9 cellular contexts compared by ENCODE assay signal in the genomic region with DNA sequence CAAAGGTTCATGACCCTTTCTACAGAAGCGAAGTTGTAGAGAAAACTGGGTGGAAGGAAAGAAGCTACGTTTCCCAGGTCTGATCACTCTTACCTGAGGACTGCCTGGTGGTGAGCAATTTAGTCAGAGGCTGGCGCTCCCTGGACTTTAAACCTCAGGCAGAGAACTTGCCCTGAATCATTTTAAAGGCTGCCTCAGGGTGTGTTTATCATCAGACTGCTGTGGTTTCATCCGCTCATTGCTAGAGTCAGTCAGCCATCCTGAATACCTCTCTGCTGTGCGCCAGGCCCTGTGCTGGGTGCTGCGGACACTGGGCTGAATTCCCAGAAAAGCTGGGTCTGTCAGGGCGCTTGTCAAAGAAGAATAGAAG. TPM values are rescaled to one million over a fixed set of nuclear protein-coding genes. Genes with fewer than 3 reads are reported as not detected.
DNase-seq lines count a peak whose midpoint lies in the region; FAIRE-seq and TF ChIP-seq lines count a peak whose summit lies in the region.
"Had no signal": no experiment of that assay in that cellular context is flagged by ENCODE, and none has a peak within 500 bp of the region (broad histone marks: within the 10 kb centered on the region; RNA-seq: fewer than 3 reads in every experiment).

No MANE protein-coding gene starts in this region.

- BruUV-seq in Caco-2 (replicated peaks; lab: Mats Ljungman, UMichigan): no TSS peak

- H3K4me3 Mint-ChIP-seq in Caco-2 (ENCODE audit: unreplicated experiment): peak overlapping the region; percentile 74
- peak overlapping the region; percentile 94 for H3K4me3 Mint-ChIP-seq in nephron progenitor cell
- no peak overlapping the region for H3K4me3 Mint-ChIP-seq in glutamatergic neuron (ENCODE audit: unreplicated experiment)

- peaks cover 21% of the 10 kb centered on the region for H3K4me1 ChIP-seq in Caco-2

- CTCF ChIA-PET in Caco-2 (lab: Charles Lee): interaction anchor here (1.5 to 6.1 kb wide), 4 partner anchors 7 to 68 kb away, joined by 10 to 304 read pairs (median 34); a partner anchor contains a TSS

- no peak for TF ChIP-seq POLR2A in GM12892 (IDR thresholded peaks at IDR 0.05; ENCODE audit: low read depth, low read length)

- H3K9me3 Mint-ChIP-seq in Caco-2 (ENCODE audit: unreplicated experiment) (peaks cover 25% of the 10 kb centered on the region), nephron progenitor cell (peaks cover 6% of the 10 kb centered on the region), glutamatergic neuron (ENCODE audit: unreplicated experiment) (peaks cover 8% of the 10 kb centered on the region)

- POLR2A ChIA-PET in Caco-2 (lab: Charles Lee): interaction anchor here (0.7 to 3.7 kb wide), 9 partner anchors 8 to 494 kb away, joined by 3 to 69 read pairs (median 5); a partner anchor contains a TSS

- H3K27me3 Mint-ChIP-seq in Caco-2 (ENCODE audit: insufficient read depth, unreplicated experiment): no peaks in the 10 kb centered on the region
- peaks cover 3% of the 10 kb centered on the region for H3K27me3 Mint-ChIP-seq in nephron progenitor cell (ENCODE audit: low read depth, poor library complexity)
- peaks cover 8% of the 10 kb centered on the region for H3K27me3 Mint-ChIP-seq in glutamatergic neuron (ENCODE audit: unreplicated experiment)

- FAIRE-seq in GM12892 (lab: Jason Lieb, UNC): no peak

- peak overlapping the region; percentile 73 for H3K27ac Mint-ChIP-seq in Caco-2 (ENCODE audit: unreplicated experiment)
- H3K27ac Mint-ChIP-seq in nephron progenitor cell: no peak overlapping the region
- no peak overlapping the region for H3K27ac Mint-ChIP-seq in glutamatergic neuron (ENCODE audit: unreplicated experiment)

- TF ChIP-seq CTCF in Caco-2 (IDR thresholded peaks at IDR 0.05; ENCODE audit: insufficient read depth in 1 of 2, low read depth in 1 of 2, low read length in 1 of 2, severe bottlenecking in 1 of 2, unreplicated experiment in 1 of 2) (no peak), epithelial cell of proximal tubule (conservative IDR thresholded peaks at IDR 0.05; ENCODE audit: low read depth, low read length) (no peak), nephron progenitor cell (IDR thresholded peaks at IDR 0.05) (no peak), glutamatergic neuron (IDR thresholded peaks at IDR 0.05; ENCODE audit: partially characterized antibody, unreplicated experiment) (no peak)

- peaks cover 10% of the 10 kb centered on the region; the same call in 1 of the 2 replicates for H3K9me3 ChIP-seq in Caco-2

- H3K4me3 ChIP-seq in Caco-2 (ENCODE audit: low read depth, low read length): peak overlapping the region; percentile 4; the same call in 1 of the 2 replicates
- H3K4me3 ChIP-seq in epithelial cell of proximal tubule (ENCODE audit: low read depth, low read length): peak overlapping the region; percentile 21

- intact Hi-C loops in Caco-2 (cut with micrococcal nuclease; ENCODE audit: unreplicated experiment): loop anchor here (1.0 to 10.0 kb wide), 3 partner anchors 12 to 580 kb away; a partner anchor contains a TSS

- H3K27me3 ChIP-seq in Caco-2 (replicated peaks; ENCODE audit: control insufficient read depth, insufficient read depth, low read length): no peaks in the 10 kb centered on the region

- H3K4me1 Mint-ChIP-seq in Caco-2 (ENCODE audit: low read depth, unreplicated experiment) (peaks cover 28% of the 10 kb centered on the region), nephron progenitor cell (peaks cover 34% of the 10 kb centered on the region), glutamatergic neuron (ENCODE audit: low read depth, unreplicated experiment) (peaks cover 4% of the 10 kb centered on the region)

- peaks cover 56% of the 10 kb centered on the region for H3K36me3 Mint-ChIP-seq in Caco-2 (ENCODE audit: insufficient read depth, unreplicated experiment)
- H3K36me3 Mint-ChIP-seq in nephron progenitor cell (ENCODE audit: low read depth): peaks cover 23% of the 10 kb centered on the region
- no peaks in the 10 kb centered on the region for H3K36me3 Mint-ChIP-seq in glutamatergic neuron (ENCODE audit: unreplicated experiment)

- H3K36me3 ChIP-seq in Caco-2 (ENCODE audit: control insufficient read depth, insufficient read depth, low read length): peaks cover 9% of the 10 kb centered on the region; the same call in 1 of the 2 replicates

- DNase-seq in Caco-2 (peak; percentile 59 to 68), NCI-H526 (lab: John Stamatoyannopoulos, UW) (peak; percentile 13 to 45), epithelial cell of proximal tubule (ENCODE audit: low read depth) (no peak), nephron progenitor cell (no peak), glutamatergic neuron (no peak), GM12892 (ENCODE audit: insufficient read length) (no peak), SKM-1 treated with dmso at 0.1 percent for 144 hours (lab: John Stamatoyannopoulos, UW; ENCODE audit: unreplicated experiment) (no peak)
- no peak for DNase-seq in stimulated activated CD4-positive, alpha-beta T cell treated with anti-CD3 and anti-CD28 coated beads, Interleukin-15, amount 100 ng/mL, for 24 hours
- DNase-seq: DMS79 had no signal

RNA-seq across cellular contexts. Expression of a gene that starts 2.7 kb away (rescaled TPM):
- total RNA-seq in Caco-2 (2022): 85.6 and 96.7 TPM in 2 replicates
- 2.7 and 3.0 TPM in 2 replicates for total RNA-seq in epithelial cell of proximal tubule
- total RNA-seq in glutamatergic neuron (ENCODE audit: unreplicated experiment): 4.1 TPM
- polyA plus RNA-seq in GM12892 (2012; ENCODE audit: missing spikeins): 17.2 TPM

RNA-seq across cellular contexts. Expression of a gene that starts 32.0 kb away (rescaled TPM):
- total RNA-seq in Caco-2 (2022) (76.1 and 78.8 TPM in 2 replicates), epithelial cell of proximal tubule (36.8 and 44.7 TPM in 2 replicates), glutamatergic neuron (ENCODE audit: unreplicated experiment) (3.1 TPM)
- polyA plus RNA-seq in GM12892 (2012; ENCODE audit: missing spikeins): 51.7 TPM

RNA-seq across cellular contexts. Expression of a gene that starts 38.1 kb away (rescaled TPM):
- not detected in 2 replicates for total RNA-seq in Caco-2 (2022)
- not detected in 2 replicates for total RNA-seq in epithelial cell of proximal tubule
- total RNA-seq in glutamatergic neuron (ENCODE audit: unreplicated experiment): not detected
- 2.6 TPM for polyA plus RNA-seq in GM12892 (2012; ENCODE audit: missing spikeins)

Comparison
In these comparisons a context has a peak if more than half of its experiments do, and no peak if none do; other contexts are left out.
1. DNase-seq: peak in Caco-2 (2 of 2) and NCI-H526 (2 of 2); none in epithelial cell of proximal tubule (single experiment), nephron progenitor cell (single experiment), glutamatergic neuron (single experiment), stimulated activated CD4-positive, alpha-beta T cell treated with anti-CD3 and anti-CD28 coated beads, Interleukin-15, amount 100 ng/mL, for 24 hours (single experiment), GM12892 (single experiment) and SKM-1 treated with dmso at 0.1 percent for 144 hours (single experiment).
2. RNA of a gene that starts 2.7 kb away (total RNA-seq): 85.6 to 96.7 TPM in Caco-2; 4.1 TPM in glutamatergic neuron (single experiment) and 2.7 to 3.0 TPM in epithelial cell of proximal tubule; every median in the first group is over 10 times any median in the second.